In genomic region chr15:93894438-93894837, GRCh38 we compare ENCODE assay signal across 14 cellular contexts.
DNase-seq lines count a peak whose midpoint lies in the region; ATAC-seq and TF ChIP-seq lines count a peak whose summit lies in the region.
"Had no signal": no experiment of that assay in that cellular context is flagged by ENCODE, and none has a peak within 500 bp of the region (broad histone marks: within the 10 kb centered on the region; RNA-seq: fewer than 3 reads in every experiment).

No MANE protein-coding gene starts in this region.

- no peak for TF ChIP-seq EP300 in neural cell (conservative IDR thresholded peaks at IDR 0.05; ENCODE audit: poor library complexity, severe bottlenecking)

- no peaks in the 10 kb centered on the region for H3K9me3 ChIP-seq in neural cell (ENCODE audit: low read length)

- H3K79me2 ChIP-seq in neural cell (replicated peaks; ENCODE audit: insufficient read depth, low read length): no peaks in the 10 kb centered on the region

- no peak overlapping the region for H3K9ac ChIP-seq in neural cell (ENCODE audit: low read length)

- H3F3A ChIP-seq in neural cell (ENCODE audit: insufficient read depth, low read length, poor library complexity, severe bottlenecking): no peaks in the 10 kb centered on the region

- peak; percentile 1 for DNase-seq in NCI-H82 treated with DMSO at 0.1 percent for 48 hours (lab: John Stamatoyannopoulos, UW; ENCODE audit: unreplicated experiment)
- DNase-seq in NCI-H82 (lab: John Stamatoyannopoulos, UW): no peak
- peak; percentile 1 for DNase-seq in NCI-H2029 treated with DMSO at 0.1 percent for 48 hours (lab: John Stamatoyannopoulos, UW)
- peak; percentile 30 for DNase-seq in NCI-H510A treated with DMSO at 0.1 percent for 48 hours (lab: John Stamatoyannopoulos, UW)
- DNase-seq in hepatic stellate cell (ENCODE audit: low spot score): no peak
- no peak for DNase-seq in activated naive CD4-positive, alpha-beta T cell treated with Interleukin-2 at 50 U/mL for 16 hours
- DNase-seq: ACHN; C1 segment of cervical spinal cord; CD4-positive, alpha-beta T cell; GF-D8; HCEC 1CT; HFFc6 had no signal

- no peaks in the 10 kb centered on the region for H3K9me2 ChIP-seq in neural cell (ENCODE audit: insufficient read depth, low read length)

- TF ChIP-seq RAD21 in neural cell (conservative IDR thresholded peaks at IDR 0.05): no peak

- H2AFZ ChIP-seq in neural cell (ENCODE audit: low read depth, low read length): no peak overlapping the region

- H4K20me1 ChIP-seq in neural cell (ENCODE audit: insufficient read depth): no peaks in the 10 kb centered on the region

- no peaks in the 10 kb centered on the region for H3K27me3 ChIP-seq in neural cell (ENCODE audit: insufficient read depth, low read depth, low read length)

- H3K27ac ChIP-seq in neural cell (ENCODE audit: low read length): no peak overlapping the region

- no peak overlapping the region for H3K4me3 ChIP-seq in neural cell (ENCODE audit: low read length)

- no peak overlapping the region for H3K4me2 ChIP-seq in neural cell (ENCODE audit: low read length)

- no peak for ATAC-seq in activated CD4-positive, CD25-positive, alpha-beta regulatory T cell treated with anti-CD3 and anti-CD28 coated beads, Interleukin-2, amount 50 U/mL, for 24 hours

- TF ChIP-seq CTCF in neural cell (IDR thresholded peaks at IDR 0.05; ENCODE audit: poor library complexity, severe bottlenecking): no peak

- no peaks in the 10 kb centered on the region for H3K36me3 ChIP-seq in neural cell (ENCODE audit: insufficient read depth, low read length)

TF ChIP-seq in neural cell, 6 proteins besides CTCF, POLR2A, EP300 and RAD21:
- TF ChIP-seq REST (IDR thresholded peaks at IDR 0.05; ENCODE audit: borderline replicate concordance): peak; percentile 92
- no peak for TF ChIP-seq MXI1 (conservative IDR thresholded peaks at IDR 0.05; ENCODE audit: poor library complexity, severe bottlenecking)

Comparison
In these comparisons a context has a peak if more than half of its experiments do, and no peak if none do; other contexts are left out.
1. DNase-seq: peak in NCI-H82 treated with DMSO at 0.1 percent for 48 hours (single experiment), NCI-H2029 treated with DMSO at 0.1 percent for 48 hours (single experiment) and NCI-H510A treated with DMSO at 0.1 percent for 48 hours (single experiment); none in NCI-H82 (single experiment), hepatic stellate cell (single experiment) and activated naive CD4-positive, alpha-beta T cell treated with Interleukin-2 at 50 U/mL for 16 hours (single experiment).